In genomic region chr22:36435516-36436415, GRCh38 we compare ENCODE assay signal across 1 cellular context.
TF ChIP-seq lines count a peak whose summit lies in the region.

No MANE protein-coding gene starts in this region.

TF ChIP-seq in HepG2, 621 proteins besides CTCF, POLR2A, EP300 and RAD21 (continued from another document and continues in another):
- TF ChIP-seq, protein P1, sequence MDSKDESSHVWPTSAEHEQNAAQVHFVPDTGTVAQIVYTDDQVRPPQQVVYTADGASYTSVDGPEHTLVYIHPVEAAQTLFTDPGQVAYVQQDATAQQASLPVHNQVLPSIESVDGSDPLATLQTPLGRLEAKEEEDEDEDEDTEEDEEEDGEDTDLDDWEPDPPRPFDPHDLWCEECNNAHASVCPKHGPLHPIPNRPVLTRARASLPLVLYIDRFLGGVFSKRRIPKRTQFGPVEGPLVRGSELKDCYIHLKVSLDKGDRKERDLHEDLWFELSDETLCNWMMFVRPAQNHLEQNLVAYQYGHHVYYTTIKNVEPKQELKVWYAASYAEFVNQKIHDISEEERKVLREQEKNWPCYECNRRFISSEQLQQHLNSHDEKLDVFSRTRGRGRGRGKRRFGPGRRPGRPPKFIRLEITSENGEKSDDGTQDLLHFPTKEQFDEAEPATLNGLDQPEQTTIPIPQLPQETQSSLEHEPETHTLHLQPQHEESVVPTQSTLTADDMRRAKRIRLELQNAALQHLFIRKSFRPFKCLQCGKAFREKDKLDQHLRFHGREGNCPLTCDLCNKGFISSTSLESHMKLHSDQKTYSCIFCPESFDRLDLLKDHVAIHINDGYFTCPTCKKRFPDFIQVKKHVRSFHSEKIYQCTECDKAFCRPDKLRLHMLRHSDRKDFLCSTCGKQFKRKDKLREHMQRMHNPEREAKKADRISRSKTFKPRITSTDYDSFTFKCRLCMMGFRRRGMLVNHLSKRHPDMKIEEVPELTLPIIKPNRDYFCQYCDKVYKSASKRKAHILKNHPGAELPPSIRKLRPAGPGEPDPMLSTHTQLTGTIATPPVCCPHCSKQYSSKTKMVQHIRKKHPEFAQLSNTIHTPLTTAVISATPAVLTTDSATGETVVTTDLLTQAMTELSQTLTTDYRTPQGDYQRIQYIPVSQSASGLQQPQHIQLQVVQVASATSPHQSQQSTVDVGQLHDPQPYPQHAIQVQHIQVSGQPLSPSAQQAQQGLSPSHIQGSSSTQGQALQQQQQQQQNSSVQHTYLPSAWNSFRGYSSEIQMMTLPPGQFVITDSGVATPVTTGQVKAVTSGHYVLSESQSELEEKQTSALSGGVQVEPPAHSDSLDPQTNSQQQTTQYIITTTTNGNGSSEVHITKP (CRISPR knock-in tag; IDR thresholded peaks at IDR 0.05; ENCODE audit: low read depth) = 0 out of 2 replicates have a peak, but pooled peaks have one; percentile 18
- TF ChIP-seq ZNF660 (CRISPR knock-in tag; IDR thresholded peaks at IDR 0.05; ENCODE audit: borderline replicate concordance, low read depth) (no peak), ZMYM3 (CRISPR knock-in tag; IDR thresholded peaks at IDR 0.05) (peak; percentile 97), ZNF264 (CRISPR knock-in tag; IDR thresholded peaks at IDR 0.05) (peak; percentile 62; the same call in 1 of the 2 replicates), TMF1 (CRISPR knock-in tag; IDR thresholded peaks at IDR 0.05; ENCODE audit: low read depth) (no peak), HOXA9 (CRISPR knock-in tag; IDR thresholded peaks at IDR 0.05; ENCODE audit: borderline replicate concordance) (no peak), SMAD9 (CRISPR knock-in tag; IDR thresholded peaks at IDR 0.05) (no peak), AKAP8 (CRISPR knock-in tag; IDR thresholded peaks at IDR 0.05) (no peak), HNRNPLL (IDR thresholded peaks at IDR 0.05; ENCODE audit: low read depth, low read length, poor library complexity, severe bottlenecking) (no peak), GZF1 (CRISPR knock-in tag; IDR thresholded peaks at IDR 0.05) (0 out of 2 replicates have a peak, but pooled peaks have one; percentile 43), ZKSCAN8 (CRISPR knock-in tag; IDR thresholded peaks at IDR 0.05; ENCODE audit: borderline replicate concordance) (peak; percentile 41; the same call in 1 of the 2 replicates), ZNF691 (CRISPR knock-in tag; IDR thresholded peaks at IDR 0.05; ENCODE audit: borderline replicate concordance, low read depth) (0 out of 2 replicates have a peak, but pooled peaks have one; percentile 18), ARID2 (CRISPR knock-in tag; IDR thresholded peaks at IDR 0.05; ENCODE audit: borderline replicate concordance) (no peak), ZNF772 (CRISPR knock-in tag; IDR thresholded peaks at IDR 0.05) (peak; percentile 41), ATRX (CRISPR knock-in tag; IDR thresholded peaks at IDR 0.05; ENCODE audit: borderline replicate concordance) (no peak), SP4 (CRISPR knock-in tag; IDR thresholded peaks at IDR 0.05) (0 out of 2 replicates have a peak, but pooled peaks have one; percentile 10), SOX5 (CRISPR knock-in tag; IDR thresholded peaks at IDR 0.05; ENCODE audit: borderline replicate concordance) (peak; percentile 51; the same call in 1 of the 2 replicates), KMT2A (CRISPR knock-in tag; IDR thresholded peaks at IDR 0.05) (peak; percentile 51; the same call in 1 of the 2 replicates), ZNF878 (CRISPR knock-in tag; IDR thresholded peaks at IDR 0.05) (peak; percentile 31; the same call in 1 of the 2 replicates), RARG (CRISPR knock-in tag; IDR thresholded peaks at IDR 0.05; ENCODE audit: low read depth) (no peak), E2F1 (CRISPR knock-in tag; IDR thresholded peaks at IDR 0.05) (no peak), CBX5 (CRISPR knock-in tag; IDR thresholded peaks at IDR 0.05; ENCODE audit: borderline replicate concordance) (no peak)
- TF ChIP-seq, protein P2, sequence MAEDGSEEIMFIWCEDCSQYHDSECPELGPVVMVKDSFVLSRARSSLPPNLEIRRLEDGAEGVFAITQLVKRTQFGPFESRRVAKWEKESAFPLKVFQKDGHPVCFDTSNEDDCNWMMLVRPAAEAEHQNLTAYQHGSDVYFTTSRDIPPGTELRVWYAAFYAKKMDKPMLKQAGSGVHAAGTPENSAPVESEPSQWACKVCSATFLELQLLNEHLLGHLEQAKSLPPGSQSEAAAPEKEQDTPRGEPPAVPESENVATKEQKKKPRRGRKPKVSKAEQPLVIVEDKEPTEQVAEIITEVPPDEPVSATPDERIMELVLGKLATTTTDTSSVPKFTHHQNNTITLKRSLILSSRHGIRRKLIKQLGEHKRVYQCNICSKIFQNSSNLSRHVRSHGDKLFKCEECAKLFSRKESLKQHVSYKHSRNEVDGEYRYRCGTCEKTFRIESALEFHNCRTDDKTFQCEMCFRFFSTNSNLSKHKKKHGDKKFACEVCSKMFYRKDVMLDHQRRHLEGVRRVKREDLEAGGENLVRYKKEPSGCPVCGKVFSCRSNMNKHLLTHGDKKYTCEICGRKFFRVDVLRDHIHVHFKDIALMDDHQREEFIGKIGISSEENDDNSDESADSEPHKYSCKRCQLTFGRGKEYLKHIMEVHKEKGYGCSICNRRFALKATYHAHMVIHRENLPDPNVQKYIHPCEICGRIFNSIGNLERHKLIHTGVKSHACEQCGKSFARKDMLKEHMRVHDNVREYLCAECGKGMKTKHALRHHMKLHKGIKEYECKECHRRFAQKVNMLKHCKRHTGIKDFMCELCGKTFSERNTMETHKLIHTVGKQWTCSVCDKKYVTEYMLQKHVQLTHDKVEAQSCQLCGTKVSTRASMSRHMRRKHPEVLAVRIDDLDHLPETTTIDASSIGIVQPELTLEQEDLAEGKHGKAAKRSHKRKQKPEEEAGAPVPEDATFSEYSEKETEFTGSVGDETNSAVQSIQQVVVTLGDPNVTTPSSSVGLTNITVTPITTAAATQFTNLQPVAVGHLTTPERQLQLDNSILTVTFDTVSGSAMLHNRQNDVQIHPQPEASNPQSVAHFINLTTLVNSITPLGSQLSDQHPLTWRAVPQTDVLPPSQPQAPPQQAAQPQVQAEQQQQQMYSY (CRISPR knock-in tag; IDR thresholded peaks at IDR 0.05) = no peak
- TF ChIP-seq, protein P3, sequence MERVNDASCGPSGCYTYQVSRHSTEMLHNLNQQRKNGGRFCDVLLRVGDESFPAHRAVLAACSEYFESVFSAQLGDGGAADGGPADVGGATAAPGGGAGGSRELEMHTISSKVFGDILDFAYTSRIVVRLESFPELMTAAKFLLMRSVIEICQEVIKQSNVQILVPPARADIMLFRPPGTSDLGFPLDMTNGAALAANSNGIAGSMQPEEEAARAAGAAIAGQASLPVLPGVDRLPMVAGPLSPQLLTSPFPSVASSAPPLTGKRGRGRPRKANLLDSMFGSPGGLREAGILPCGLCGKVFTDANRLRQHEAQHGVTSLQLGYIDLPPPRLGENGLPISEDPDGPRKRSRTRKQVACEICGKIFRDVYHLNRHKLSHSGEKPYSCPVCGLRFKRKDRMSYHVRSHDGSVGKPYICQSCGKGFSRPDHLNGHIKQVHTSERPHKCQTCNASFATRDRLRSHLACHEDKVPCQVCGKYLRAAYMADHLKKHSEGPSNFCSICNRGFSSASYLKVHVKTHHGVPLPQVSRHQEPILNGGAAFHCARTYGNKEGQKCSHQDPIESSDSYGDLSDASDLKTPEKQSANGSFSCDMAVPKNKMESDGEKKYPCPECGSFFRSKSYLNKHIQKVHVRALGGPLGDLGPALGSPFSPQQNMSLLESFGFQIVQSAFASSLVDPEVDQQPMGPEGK (CRISPR knock-in tag; IDR thresholded peaks at IDR 0.05) = peak; percentile 92
- TF ChIP-seq, protein P4, sequence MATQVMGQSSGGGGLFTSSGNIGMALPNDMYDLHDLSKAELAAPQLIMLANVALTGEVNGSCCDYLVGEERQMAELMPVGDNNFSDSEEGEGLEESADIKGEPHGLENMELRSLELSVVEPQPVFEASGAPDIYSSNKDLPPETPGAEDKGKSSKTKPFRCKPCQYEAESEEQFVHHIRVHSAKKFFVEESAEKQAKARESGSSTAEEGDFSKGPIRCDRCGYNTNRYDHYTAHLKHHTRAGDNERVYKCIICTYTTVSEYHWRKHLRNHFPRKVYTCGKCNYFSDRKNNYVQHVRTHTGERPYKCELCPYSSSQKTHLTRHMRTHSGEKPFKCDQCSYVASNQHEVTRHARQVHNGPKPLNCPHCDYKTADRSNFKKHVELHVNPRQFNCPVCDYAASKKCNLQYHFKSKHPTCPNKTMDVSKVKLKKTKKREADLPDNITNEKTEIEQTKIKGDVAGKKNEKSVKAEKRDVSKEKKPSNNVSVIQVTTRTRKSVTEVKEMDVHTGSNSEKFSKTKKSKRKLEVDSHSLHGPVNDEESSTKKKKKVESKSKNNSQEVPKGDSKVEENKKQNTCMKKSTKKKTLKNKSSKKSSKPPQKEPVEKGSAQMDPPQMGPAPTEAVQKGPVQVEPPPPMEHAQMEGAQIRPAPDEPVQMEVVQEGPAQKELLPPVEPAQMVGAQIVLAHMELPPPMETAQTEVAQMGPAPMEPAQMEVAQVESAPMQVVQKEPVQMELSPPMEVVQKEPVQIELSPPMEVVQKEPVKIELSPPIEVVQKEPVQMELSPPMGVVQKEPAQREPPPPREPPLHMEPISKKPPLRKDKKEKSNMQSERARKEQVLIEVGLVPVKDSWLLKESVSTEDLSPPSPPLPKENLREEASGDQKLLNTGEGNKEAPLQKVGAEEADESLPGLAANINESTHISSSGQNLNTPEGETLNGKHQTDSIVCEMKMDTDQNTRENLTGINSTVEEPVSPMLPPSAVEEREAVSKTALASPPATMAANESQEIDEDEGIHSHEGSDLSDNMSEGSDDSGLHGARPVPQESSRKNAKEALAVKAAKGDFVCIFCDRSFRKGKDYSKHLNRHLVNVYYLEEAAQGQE (IDR thresholded peaks at IDR 0.05; ENCODE audit: borderline replicate concordance in 1 of 2, low read depth in 1 of 2, low read length in 2 of 2) = peak in 1 of 2 experiments; percentile 12; a peak in 1 of 4 replicates
- TF ChIP-seq, protein P5, sequence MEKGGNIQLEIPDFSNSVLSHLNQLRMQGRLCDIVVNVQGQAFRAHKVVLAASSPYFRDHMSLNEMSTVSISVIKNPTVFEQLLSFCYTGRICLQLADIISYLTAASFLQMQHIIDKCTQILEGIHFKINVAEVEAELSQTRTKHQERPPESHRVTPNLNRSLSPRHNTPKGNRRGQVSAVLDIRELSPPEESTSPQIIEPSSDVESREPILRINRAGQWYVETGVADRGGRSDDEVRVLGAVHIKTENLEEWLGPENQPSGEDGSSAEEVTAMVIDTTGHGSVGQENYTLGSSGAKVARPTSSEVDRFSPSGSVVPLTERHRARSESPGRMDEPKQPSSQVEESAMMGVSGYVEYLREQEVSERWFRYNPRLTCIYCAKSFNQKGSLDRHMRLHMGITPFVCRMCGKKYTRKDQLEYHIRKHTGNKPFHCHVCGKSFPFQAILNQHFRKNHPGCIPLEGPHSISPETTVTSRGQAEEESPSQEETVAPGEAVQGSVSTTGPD (CRISPR knock-in tag; IDR thresholded peaks at IDR 0.05) = peak; percentile 21; the same call in 1 of the 2 replicates
- TF ChIP-seq, protein P6, sequence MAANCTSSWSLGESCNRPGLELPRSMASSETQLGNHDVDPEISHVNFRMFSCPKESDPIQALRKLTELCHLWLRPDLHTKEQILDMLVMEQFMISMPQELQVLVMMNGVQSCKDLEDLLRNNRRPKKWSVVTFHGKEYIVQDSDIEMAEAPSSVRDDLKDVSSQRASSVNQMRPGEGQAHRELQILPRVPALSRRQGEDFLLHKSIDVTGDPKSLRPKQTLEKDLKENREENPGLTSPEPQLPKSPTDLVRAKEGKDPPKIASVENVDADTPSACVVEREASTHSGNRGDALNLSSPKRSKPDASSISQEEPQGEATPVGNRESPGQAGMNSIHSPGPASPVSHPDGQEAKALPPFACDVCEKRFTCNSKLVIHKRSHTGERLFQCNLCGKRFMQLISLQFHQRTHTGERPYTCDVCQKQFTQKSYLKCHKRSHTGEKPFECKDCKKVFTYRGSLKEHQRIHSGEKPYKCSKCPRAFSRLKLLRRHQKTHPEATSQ (CRISPR knock-in tag; IDR thresholded peaks at IDR 0.05; ENCODE audit: borderline replicate concordance) = 0 out of 2 replicates have a peak, but pooled peaks have one; percentile 63
- TF ChIP-seq, protein P7, sequence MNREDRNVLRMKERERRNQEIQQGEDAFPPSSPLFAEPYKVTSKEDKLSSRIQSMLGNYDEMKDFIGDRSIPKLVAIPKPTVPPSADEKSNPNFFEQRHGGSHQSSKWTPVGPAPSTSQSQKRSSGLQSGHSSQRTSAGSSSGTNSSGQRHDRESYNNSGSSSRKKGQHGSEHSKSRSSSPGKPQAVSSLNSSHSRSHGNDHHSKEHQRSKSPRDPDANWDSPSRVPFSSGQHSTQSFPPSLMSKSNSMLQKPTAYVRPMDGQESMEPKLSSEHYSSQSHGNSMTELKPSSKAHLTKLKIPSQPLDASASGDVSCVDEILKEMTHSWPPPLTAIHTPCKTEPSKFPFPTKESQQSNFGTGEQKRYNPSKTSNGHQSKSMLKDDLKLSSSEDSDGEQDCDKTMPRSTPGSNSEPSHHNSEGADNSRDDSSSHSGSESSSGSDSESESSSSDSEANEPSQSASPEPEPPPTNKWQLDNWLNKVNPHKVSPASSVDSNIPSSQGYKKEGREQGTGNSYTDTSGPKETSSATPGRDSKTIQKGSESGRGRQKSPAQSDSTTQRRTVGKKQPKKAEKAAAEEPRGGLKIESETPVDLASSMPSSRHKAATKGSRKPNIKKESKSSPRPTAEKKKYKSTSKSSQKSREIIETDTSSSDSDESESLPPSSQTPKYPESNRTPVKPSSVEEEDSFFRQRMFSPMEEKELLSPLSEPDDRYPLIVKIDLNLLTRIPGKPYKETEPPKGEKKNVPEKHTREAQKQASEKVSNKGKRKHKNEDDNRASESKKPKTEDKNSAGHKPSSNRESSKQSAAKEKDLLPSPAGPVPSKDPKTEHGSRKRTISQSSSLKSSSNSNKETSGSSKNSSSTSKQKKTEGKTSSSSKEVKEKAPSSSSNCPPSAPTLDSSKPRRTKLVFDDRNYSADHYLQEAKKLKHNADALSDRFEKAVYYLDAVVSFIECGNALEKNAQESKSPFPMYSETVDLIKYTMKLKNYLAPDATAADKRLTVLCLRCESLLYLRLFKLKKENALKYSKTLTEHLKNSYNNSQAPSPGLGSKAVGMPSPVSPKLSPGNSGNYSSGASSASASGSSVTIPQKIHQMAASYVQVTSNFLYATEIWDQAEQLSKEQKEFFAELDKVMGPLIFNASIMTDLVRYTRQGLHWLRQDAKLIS (CRISPR knock-in tag; IDR thresholded peaks at IDR 0.05) = no peak
- TF ChIP-seq, protein P8, sequence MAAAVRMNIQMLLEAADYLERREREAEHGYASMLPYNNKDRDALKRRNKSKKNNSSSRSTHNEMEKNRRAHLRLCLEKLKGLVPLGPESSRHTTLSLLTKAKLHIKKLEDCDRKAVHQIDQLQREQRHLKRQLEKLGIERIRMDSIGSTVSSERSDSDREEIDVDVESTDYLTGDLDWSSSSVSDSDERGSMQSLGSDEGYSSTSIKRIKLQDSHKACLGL (CRISPR knock-in tag; IDR thresholded peaks at IDR 0.05) = 0 out of 2 replicates have a peak, but pooled peaks have one; percentile 6
- TF ChIP-seq, protein P9, sequence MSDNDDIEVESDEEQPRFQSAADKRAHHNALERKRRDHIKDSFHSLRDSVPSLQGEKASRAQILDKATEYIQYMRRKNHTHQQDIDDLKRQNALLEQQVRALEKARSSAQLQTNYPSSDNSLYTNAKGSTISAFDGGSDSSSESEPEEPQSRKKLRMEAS (IDR thresholded peaks at IDR 0.05) = no peak; the same call in 1 of the 2 replicates
